In genomic region chr12:109533487-109533740, GRCh38 we compare ENCODE assay signal across 26 cellular contexts.
"Had no signal": no experiment of that assay in that cellular context is flagged by ENCODE, and none has a peak within 500 bp of the region (broad histone marks: within the 10 kb centered on the region; RNA-seq: fewer than 3 reads in every experiment).

No MANE protein-coding gene starts in this region.

- H3K4me3 ChIP-seq: ascending aorta, breast epithelium, cardiac muscle cell, colonic mucosa had no signal

- H3K27me3 ChIP-seq: ascending aorta, breast epithelium, cardiac muscle cell, colonic mucosa had no signal

- H3K27me3 Mint-ChIP-seq: activated CD4-positive, alpha-beta memory T cell treated with anti-CD3 and anti-CD28 coated beads for 36 hours; activated CD4-positive, alpha-beta T cell treated with anti-CD3 and anti-CD28 coated beads for 36 hours; activated CD4-positive, alpha-beta T cell treated with anti-CD3 and anti-CD28 coated beads, Interleukin-2, amount 10 ng/mL, durations not matched to agents 24 days and 14 days; activated CD8-positive, alpha-beta memory T cell treated with anti-CD3 and anti-CD28 coated beads, Interleukin-2, amount 10 ng/mL, durations not matched to agents 7 days and 5 days; activated naive CD4-positive, alpha-beta T cell treated with anti-CD3 and anti-CD28 coated beads, Interleukin-2, amount 10 ng/mL, durations not matched to agents 7 days and 5 days; activated naive CD8-positive, alpha-beta T cell treated with anti-CD3 and anti-CD28 coated beads, Interleukin-2, amount 10 ng/mL, durations not matched to agents 7 days and 5 days; activated T-cell treated with anti-CD3 and anti-CD28 coated beads, Interleukin-2, amount 50 U/mL, for 24 hours; brain had no signal

- H3K4me3 Mint-ChIP-seq: activated CD4-positive, alpha-beta memory T cell treated with anti-CD3 and anti-CD28 coated beads for 36 hours; activated CD4-positive, alpha-beta T cell treated with anti-CD3 and anti-CD28 coated beads for 36 hours; activated CD4-positive, alpha-beta T cell treated with anti-CD3 and anti-CD28 coated beads, Interleukin-2, amount 10 ng/mL, durations not matched to agents 24 days and 14 days; activated CD8-positive, alpha-beta memory T cell treated with anti-CD3 and anti-CD28 coated beads, Interleukin-2, amount 10 ng/mL, durations not matched to agents 7 days and 5 days; activated CD8-positive, alpha-beta T cell treated with anti-CD3 and anti-CD28 coated beads, Interleukin-2, amount 10 ng/mL, durations not matched to agents 7 days and 5 days; activated naive CD4-positive, alpha-beta T cell treated with anti-CD3 and anti-CD28 coated beads, Interleukin-2, amount 10 ng/mL, durations not matched to agents 7 days and 5 days; activated naive CD8-positive, alpha-beta T cell treated with anti-CD3 and anti-CD28 coated beads, Interleukin-2, amount 10 ng/mL, durations not matched to agents 7 days and 5 days; activated T-cell treated with anti-CD3 and anti-CD28 coated beads, Interleukin-2, amount 50 U/mL, for 24 hours; activated T-cell treated with anti-CD3 and anti-CD28 coated beads, Interleukin-2, amount 50 U/mL, for 72 hours; brain had no signal

- H3K4me1 ChIP-seq: ascending aorta, breast epithelium, colonic mucosa had no signal

- H3K36me3 Mint-ChIP-seq: activated CD8-positive, alpha-beta memory T cell treated with anti-CD3 and anti-CD28 coated beads, Interleukin-2, amount 10 ng/mL, durations not matched to agents 7 days and 5 days; activated naive CD4-positive, alpha-beta T cell treated with anti-CD3 and anti-CD28 coated beads, Interleukin-2, amount 50 U/mL, for 72 hours; activated naive CD8-positive, alpha-beta T cell treated with anti-CD3 and anti-CD28 coated beads, Interleukin-2, amount 10 ng/mL, durations not matched to agents 7 days and 5 days had no signal

- H3K27ac ChIP-seq: ascending aorta, breast epithelium, cardiac muscle cell, colonic mucosa, epithelial cell of prostate had no signal

- H3K36me3 ChIP-seq: cardiac muscle cell, colonic mucosa had no signal

- H3K4me1 Mint-ChIP-seq: activated CD4-positive, alpha-beta T cell treated with anti-CD3 and anti-CD28 coated beads for 36 hours; activated CD4-positive, alpha-beta T cell treated with anti-CD3 and anti-CD28 coated beads, Interleukin-2, amount 10 ng/mL, durations not matched to agents 24 days and 14 days; activated CD8-positive, alpha-beta memory T cell treated with anti-CD3 and anti-CD28 coated beads, Interleukin-2, amount 10 ng/mL, durations not matched to agents 7 days and 5 days; activated naive CD4-positive, alpha-beta T cell treated with anti-CD3 and anti-CD28 coated beads, Interleukin-2, amount 10 ng/mL, durations not matched to agents 7 days and 5 days; activated naive CD8-positive, alpha-beta T cell treated with anti-CD3 and anti-CD28 coated beads, Interleukin-2, amount 10 ng/mL, durations not matched to agents 7 days and 5 days had no signal

- H3K9me3 Mint-ChIP-seq: activated CD4-positive, alpha-beta memory T cell treated with anti-CD3 and anti-CD28 coated beads for 36 hours; activated CD4-positive, alpha-beta T cell treated with anti-CD3 and anti-CD28 coated beads, Interleukin-2, amount 10 ng/mL, durations not matched to agents 24 days and 14 days; activated naive CD4-positive, alpha-beta T cell treated with anti-CD3 and anti-CD28 coated beads, Interleukin-2, amount 10 ng/mL, durations not matched to agents 7 days and 5 days; activated naive CD4-positive, alpha-beta T cell treated with anti-CD3 and anti-CD28 coated beads, Interleukin-2, amount 50 U/mL, for 72 hours; activated naive CD8-positive, alpha-beta T cell treated with anti-CD3 and anti-CD28 coated beads, Interleukin-2, amount 10 ng/mL, durations not matched to agents 7 days and 5 days; activated T-cell treated with anti-CD3 and anti-CD28 coated beads, Interleukin-2, amount 50 U/mL, for 24 hours; activated T-cell treated with anti-CD3 and anti-CD28 coated beads, Interleukin-2, amount 50 U/mL, for 72 hours; brain had no signal

- H3K9me3 ChIP-seq: ascending aorta, breast epithelium, colonic mucosa had no signal

- DNase-seq: activated CD4-positive, alpha-beta memory T cell treated with anti-CD3 and anti-CD28 coated beads for 36 hours; activated CD4-positive, alpha-beta T cell treated with anti-CD3 and anti-CD28 coated beads for 36 hours; activated CD4-positive, alpha-beta T cell treated with anti-CD3 and anti-CD28 coated beads, Interleukin-2, amount 10 ng/mL, durations not matched to agents 24 days and 14 days; activated CD4-positive, CD25-positive, alpha-beta regulatory T cell; activated CD4-positive, CD25-positive, alpha-beta regulatory T cell treated with anti-CD3 and anti-CD28 coated beads, Interleukin-2, amount 50 U/mL, for 72 hours; activated CD8-positive, alpha-beta memory T cell treated with anti-CD3 and anti-CD28 coated beads, Interleukin-2, amount 10 ng/mL, durations not matched to agents 7 days and 5 days; activated CD8-positive, alpha-beta memory T cell treated with anti-CD3 and anti-CD28 coated beads, Interleukin-2, amount 50 U/mL, for 4 hours; activated CD8-positive, alpha-beta T cell treated with anti-CD3 and anti-CD28 coated beads, Interleukin-2, amount 10 ng/mL, durations not matched to agents 7 days and 5 days; activated gamma-delta T cell; activated naive CD4-positive, alpha-beta T cell; activated naive CD4-positive, alpha-beta T cell treated with anti-CD3 and anti-CD28 coated beads, Interleukin-2, amount 10 ng/mL, durations not matched to agents 7 days and 5 days; activated naive CD8-positive, alpha-beta T cell treated with anti-CD3 and anti-CD28 coated beads, Interleukin-2, amount 10 ng/mL, durations not matched to agents 7 days and 5 days; activated T-cell treated with anti-CD3 and anti-CD28 coated beads, Interleukin-2, amount 50 U/mL, for 24 hours; activated T-cell treated with anti-CD3 and anti-CD28 coated beads, Interleukin-2, amount 50 U/mL, for 72 hours; central memory CD4-positive, alpha-beta T cell; cerebellar nuclear complex; colonic mucosa; effector CD8-positive, alpha-beta T cell; foreskin fibroblast; T-helper 2 cell had no signal

- H3K27ac Mint-ChIP-seq: activated CD4-positive, alpha-beta memory T cell treated with anti-CD3 and anti-CD28 coated beads for 36 hours; activated CD4-positive, alpha-beta T cell treated with anti-CD3 and anti-CD28 coated beads for 36 hours; activated CD4-positive, alpha-beta T cell treated with anti-CD3 and anti-CD28 coated beads, Interleukin-2, amount 10 ng/mL, durations not matched to agents 24 days and 14 days; activated CD8-positive, alpha-beta memory T cell treated with anti-CD3 and anti-CD28 coated beads, Interleukin-2, amount 10 ng/mL, durations not matched to agents 7 days and 5 days; activated CD8-positive, alpha-beta T cell treated with anti-CD3 and anti-CD28 coated beads, Interleukin-2, amount 10 ng/mL, durations not matched to agents 7 days and 5 days; activated naive CD4-positive, alpha-beta T cell treated with anti-CD3 and anti-CD28 coated beads, Interleukin-2, amount 10 ng/mL, durations not matched to agents 7 days and 5 days; activated naive CD8-positive, alpha-beta T cell treated with anti-CD3 and anti-CD28 coated beads, Interleukin-2, amount 10 ng/mL, durations not matched to agents 7 days and 5 days; activated T-cell treated with anti-CD3 and anti-CD28 coated beads, Interleukin-2, amount 50 U/mL, for 24 hours; activated T-cell treated with anti-CD3 and anti-CD28 coated beads, Interleukin-2, amount 50 U/mL, for 72 hours had no signal
